Comparison of ENCODE assay signal across 21 cellular contexts in genomic region chr4:105683038-105683437, GRCh38. TPM values are rescaled to one million over a fixed set of nuclear protein-coding genes. Genes with fewer than 3 reads are reported as not detected.
A peak's percentile ranks its signal among the peaks of the same experiment; 100 is the strongest.
DNase-seq lines count a peak whose midpoint lies in the region; ATAC-seq, FAIRE-seq and TF ChIP-seq lines count a peak whose summit lies in the region.
"Had no signal": no experiment of that assay in that cellular context is flagged by ENCODE, and none has a peak within 500 bp of the region (broad histone marks: within the 10 kb centered on the region; RNA-seq: fewer than 3 reads in every experiment).

No MANE protein-coding gene starts in this region.

- no peaks in the 10 kb centered on the region for H3K79me1 ChIP-seq in mesenchymal stem cell (replicated peaks; ENCODE audit: low read length, poor library complexity, severe bottlenecking)

- CTCF ChIA-PET in HepG2 (lab: Yijun Ruan, JAX; ENCODE audit: low intra/inter-chr PET ratio, low total read pairs) = no interaction called here

- H3K9me3 ChIP-seq in liver (ENCODE audit: control insufficient read depth in 4 of 4, low read length in 3 of 4) (no peaks in the 10 kb centered on the region), HepG2 (ENCODE audit: low read length) (no peaks in the 10 kb centered on the region), vagina (no peaks in the 10 kb centered on the region), mesenchymal stem cell (ENCODE audit: control insufficient read depth, low read length) (no peaks in the 10 kb centered on the region)
- H3K9me3 ChIP-seq: A549; BLaER1 treated with 17β-estradiol and CSF1 and Interleukin-3, amounts not matched to agents 10 nM and 100 nM; right lobe of liver; tibial artery had no signal

- POLR2A ChIA-PET in HepG2 (lab: Yijun Ruan, JAX) = no interaction called here

- H2BK120ac ChIP-seq in mesenchymal stem cell (ENCODE audit: low read depth, low read length) = no peak overlapping the region

- no peak overlapping the region for H4K8ac ChIP-seq in mesenchymal stem cell (ENCODE audit: low read length)

- FAIRE-seq in HepG2 (lab: Jason Lieb, UNC) = no peak
- FAIRE-seq: A549 had no signal

- no peak overlapping the region for H3K14ac ChIP-seq in mesenchymal stem cell (ENCODE audit: low read length in 2 of 2)

- H3K4me2 ChIP-seq in HepG2 (ENCODE audit: low read depth, low read length) (no peak overlapping the region), mesenchymal stem cell (ENCODE audit: low read length, poor library complexity, severe bottlenecking) (no peak overlapping the region)
- H3K4me2 ChIP-seq: A549; BLaER1 treated with 17β-estradiol and CSF1 and Interleukin-3, amounts not matched to agents 10 nM and 100 nM had no signal

- WGBS in liver = 76% methylated on average over 4 of the region's 4 CpGs
- over 99% methylated on average over 4 of the region's 4 CpGs for WGBS in HepG2 (ENCODE audit: low lambda C conversion rate)
- 94% methylated on average over 2 of the region's 4 CpGs for whole genome bisulfite sequencing in mesenchymal stem cell

- no peaks in the 10 kb centered on the region for H3K27me3 Mint-ChIP-seq in endothelial cell (ENCODE audit: unreplicated experiment)
- H3K27me3 Mint-ChIP-seq in mesothelial cell of epicardium (ENCODE audit: low read depth) = no peaks in the 10 kb centered on the region
- H3K27me3 Mint-ChIP-seq: activated CD4-positive, alpha-beta T cell treated with anti-CD3 and anti-CD28 coated beads, Interleukin-2, amount 10 ng/mL, durations not matched to agents 24 days and 14 days; T-cell had no signal

- no peak for TF ChIP-seq POLR2A in HepG2 (IDR thresholded peaks at IDR 0.05; ENCODE audit: insufficient read depth in 1 of 2, low read depth in 2 of 2, low read length in 2 of 2)
- no peak for TF ChIP-seq POLR2A in vagina (IDR thresholded peaks at IDR 0.05)

- H3K36me3 ChIP-seq in liver (ENCODE audit: control insufficient read depth in 4 of 4, insufficient read depth in 3 of 4, low read depth in 1 of 4, low read length in 3 of 4) (peaks cover 5 to 31% (median 15%) of the 10 kb centered on the region in 4 donors), HepG2 (replicated peaks in 1 of 2; ENCODE audit: control insufficient read depth in 1 of 2, insufficient read depth in 2 of 2, low read length in 2 of 2) (peaks cover 5 to 19% of the 10 kb centered on the region in 2 experiments; a peak in 4 of 5 replicates), vagina (peaks cover 0 to 27% of the 10 kb centered on the region in 2 donors), mesenchymal stem cell (ENCODE audit: control insufficient read depth in 1 of 2, insufficient read depth in 2 of 2, low read depth in 1 of 2, low read length in 2 of 2) (peaks cover 6 to 59% of the 10 kb centered on the region in 2 experiments)

- H3K27ac Mint-ChIP-seq in endothelial cell (ENCODE audit: unreplicated experiment) (peak overlapping the region; percentile 36), mesothelial cell of epicardium (peak overlapping the region; percentile 48)
- H3K27ac Mint-ChIP-seq: activated CD4-positive, alpha-beta T cell treated with anti-CD3 and anti-CD28 coated beads, Interleukin-2, amount 10 ng/mL, durations not matched to agents 24 days and 14 days; T-cell had no signal

- intact Hi-C loops in HepG2 (cut with micrococcal nuclease; ENCODE audit: unreplicated experiment) = no loop called here
- intact Hi-C loops in vagina (cut with DNase I) = no loop called here

- H3K23ac ChIP-seq in mesenchymal stem cell (ENCODE audit: low read length in 2 of 2) = no peak overlapping the region

- DNase-seq in HepG2 (ENCODE audit: low spot score) = no peak
- no peak for DNase-seq in endothelial cell (ENCODE audit: low spot score)
- DNase-seq in mesothelial cell of epicardium (ENCODE audit: low spot score in 2 of 2, unreplicated experiment in 2 of 2) = no peak
- no peak for DNase-seq in vagina (ENCODE audit: extremely low spot score in 2 of 2)
- DNase-seq in mesenchymal stem cell = no peak
- DNase-seq: activated CD4-positive, alpha-beta T cell treated with anti-CD3 and anti-CD28 coated beads, Interleukin-2, amount 10 ng/mL, durations not matched to agents 24 days and 14 days; activated CD8-positive, alpha-beta memory T cell treated with anti-CD3 and anti-CD28 coated beads, Interleukin-2, amount 50 U/mL, for 4 hours; brain microvascular endothelial cell; Karpas-422; NCI-H1092 treated with DMSO at 0.1 percent for 48 hours; NCI-H69; occipital lobe; right lobe of liver; Right ventricle myocardium superior; T-cell; tibial artery had no signal

- H2BK12ac ChIP-seq in mesenchymal stem cell (ENCODE audit: low read length in 2 of 2) = no peak overlapping the region

- no peak overlapping the region for H3K4me3 ChIP-seq in liver (ENCODE audit: low read depth in 1 of 3, low read length in 3 of 3)
- H3K4me3 ChIP-seq in HepG2 (replicated peaks in 1 of 3; ENCODE audit: insufficient read depth in 1 of 3, low read depth in 2 of 3, low read length in 3 of 3) = no peak overlapping the region
- no peak overlapping the region for H3K4me3 ChIP-seq in vagina
- no peak overlapping the region for H3K4me3 ChIP-seq in mesenchymal stem cell (ENCODE audit: insufficient read depth in 1 of 2, low read depth in 1 of 2, low read length in 2 of 2)
- H3K4me3 ChIP-seq: A549; BLaER1 treated with 17β-estradiol and CSF1 and Interleukin-3, amounts not matched to agents 10 nM and 100 nM; right lobe of liver; tibial artery had no signal

- BruUV-seq in HepG2 (replicated peaks; lab: Mats Ljungman, UMichigan) = no TSS peak

- in situ Hi-C loops in HepG2 (cut with HindIII; ENCODE audit: extremely low pct_ligation_motif_present, low pct_unique_long_range_greater_than_20kb) = no loop called here

- no peak overlapping the region for H2BK5ac ChIP-seq in mesenchymal stem cell (ENCODE audit: low read depth, low read length, poor library complexity, severe bottlenecking)

- no peaks in the 10 kb centered on the region for H3K27me3 ChIP-seq in liver (ENCODE audit: control insufficient read depth in 4 of 4, insufficient read depth in 4 of 4, low read length in 3 of 4)
- H3K27me3 ChIP-seq in HepG2 (ENCODE audit: control insufficient read depth in 1 of 2, insufficient read depth in 2 of 2, low read length in 2 of 2) = no peaks in the 10 kb centered on the region
- no peaks in the 10 kb centered on the region for H3K27me3 ChIP-seq in vagina
- no peaks in the 10 kb centered on the region for H3K27me3 ChIP-seq in mesenchymal stem cell (ENCODE audit: control insufficient read depth in 1 of 2, insufficient read depth in 1 of 2, low read length in 2 of 2)
- H3K27me3 ChIP-seq: BLaER1 treated with 17β-estradiol and CSF1 and Interleukin-3, amounts not matched to agents 10 nM and 100 nM; brain microvascular endothelial cell; right lobe of liver; tibial artery had no signal

- H3K36me3 Mint-ChIP-seq in endothelial cell (ENCODE audit: low read depth, unreplicated experiment) (no peaks in the 10 kb centered on the region), mesothelial cell of epicardium (peaks cover 22% of the 10 kb centered on the region)

- H3K4me3 Mint-ChIP-seq in endothelial cell (ENCODE audit: unreplicated experiment) (no peak overlapping the region), mesothelial cell of epicardium (no peak overlapping the region)
- H3K4me3 Mint-ChIP-seq: activated CD4-positive, alpha-beta T cell treated with anti-CD3 and anti-CD28 coated beads, Interleukin-2, amount 10 ng/mL, durations not matched to agents 24 days and 14 days; T-cell had no signal

- ATAC-seq in HepG2 (no peak), HG03095 (IDR thresholded peaks at IDR 0.05; ENCODE audit: unreplicated experiment) (no peak), HG02885 (IDR thresholded peaks at IDR 0.05; ENCODE audit: poor library complexity, unreplicated experiment) (no peak)
- ATAC-seq: A549, T-cell had no signal

- H2AK5ac ChIP-seq in mesenchymal stem cell (ENCODE audit: low read length, severe bottlenecking) = no peak overlapping the region

- H3K18ac ChIP-seq in mesenchymal stem cell (ENCODE audit: low read depth in 1 of 2, low read length in 2 of 2) = no peak overlapping the region

- H3K9me3 Mint-ChIP-seq in endothelial cell (ENCODE audit: unreplicated experiment) = no peaks in the 10 kb centered on the region
- H3K9me3 Mint-ChIP-seq in mesothelial cell of epicardium = no peaks in the 10 kb centered on the region
- H3K9me3 Mint-ChIP-seq: activated CD4-positive, alpha-beta T cell treated with anti-CD3 and anti-CD28 coated beads, Interleukin-2, amount 10 ng/mL, durations not matched to agents 24 days and 14 days; T-cell had no signal

- TF ChIP-seq EP300 in HepG2 (IDR thresholded peaks at IDR 0.05; ENCODE audit: low read depth in 2 of 2, low read length in 2 of 2) (no peak), HepG2 (CRISPR knock-in tag; IDR thresholded peaks at IDR 0.05; ENCODE audit: borderline replicate concordance) (no peak)

- H3K4me1 Mint-ChIP-seq in endothelial cell (ENCODE audit: unreplicated experiment) = peaks cover 9% of the 10 kb centered on the region
- peaks cover 5% of the 10 kb centered on the region for H3K4me1 Mint-ChIP-seq in mesothelial cell of epicardium
- H3K4me1 Mint-ChIP-seq: activated CD4-positive, alpha-beta T cell treated with anti-CD3 and anti-CD28 coated beads, Interleukin-2, amount 10 ng/mL, durations not matched to agents 24 days and 14 days; T-cell had no signal

- TF ChIP-seq RAD21 in liver (IDR thresholded peaks at IDR 0.05) (no peak), HepG2 (CRISPR knock-in tag; IDR thresholded peaks at IDR 0.05) (no peak)

- H3K79me2 ChIP-seq in HepG2 (ENCODE audit: insufficient read depth, low read length) = no peaks in the 10 kb centered on the region

- H4K20me1 ChIP-seq in HepG2 (ENCODE audit: insufficient read depth, low read length) = no peaks in the 10 kb centered on the region
- H4K20me1 ChIP-seq: BLaER1 treated with 17β-estradiol and CSF1 and Interleukin-3, amounts not matched to agents 10 nM and 100 nM had no signal

- H3K27ac ChIP-seq in liver (ENCODE audit: low read depth in 1 of 2, low read length in 2 of 2) (no peak overlapping the region), HepG2 (ENCODE audit: extremely low read length, insufficient read depth, low read length) (no peak overlapping the region), vagina (no peak overlapping the region), mesenchymal stem cell (ENCODE audit: low read length, poor library complexity, severe bottlenecking) (no peak overlapping the region)
- H3K27ac ChIP-seq: A549; BLaER1 treated with 17β-estradiol and CSF1 and Interleukin-3, amounts not matched to agents 10 nM and 100 nM; brain microvascular endothelial cell; right lobe of liver; tibial artery had no signal

- TF ChIP-seq CTCF in liver (IDR thresholded peaks at IDR 0.05; ENCODE audit: low read depth, low read length, missing input control) (no peak), HepG2 (CRISPR knock-in tag; IDR thresholded peaks at IDR 0.05) (no peak), endothelial cell (IDR thresholded peaks at IDR 0.05; ENCODE audit: unreplicated experiment) (no peak), mesothelial cell of epicardium (IDR thresholded peaks at IDR 0.05; ENCODE audit: unreplicated experiment) (no peak), vagina (IDR thresholded peaks at IDR 0.05) (no peak)

- H2AFZ ChIP-seq in HepG2 (ENCODE audit: low read length) (no peak overlapping the region), mesenchymal stem cell (ENCODE audit: low read depth, low read length) (no peak overlapping the region)

- H3K4ac ChIP-seq in mesenchymal stem cell (ENCODE audit: low read depth in 1 of 2, low read length in 2 of 2) = no peak overlapping the region

- no peak overlapping the region for H4K91ac ChIP-seq in mesenchymal stem cell (ENCODE audit: low read length)

- H2BK15ac ChIP-seq in mesenchymal stem cell (ENCODE audit: low read depth, poor library complexity, severe bottlenecking) = no peak overlapping the region

- H3K4me1 ChIP-seq in liver (ENCODE audit: control insufficient read depth in 4 of 4, insufficient read depth in 4 of 4, low read length in 3 of 4) (peaks cover 0 to 5% (median 3%) of the 10 kb centered on the region in 4 donors), HepG2 (ENCODE audit: insufficient read depth, low read length) (no peaks in the 10 kb centered on the region), vagina (no peaks in the 10 kb centered on the region), mesenchymal stem cell (ENCODE audit: control insufficient read depth, insufficient read depth, low read depth, low read length) (no peaks in the 10 kb centered on the region)
- H3K4me1 ChIP-seq: A549; BLaER1 treated with 17β-estradiol and CSF1 and Interleukin-3, amounts not matched to agents 10 nM and 100 nM had no signal

- H3K9ac ChIP-seq in liver (ENCODE audit: low read depth in 1 of 2, low read length in 2 of 2) = no peak overlapping the region
- no peak overlapping the region for H3K9ac ChIP-seq in HepG2 (ENCODE audit: insufficient read depth, low read depth, low read length)
- H3K9ac ChIP-seq in mesenchymal stem cell (ENCODE audit: low read length) = no peak overlapping the region
- H3K9ac ChIP-seq: BLaER1 treated with 17β-estradiol and CSF1 and Interleukin-3, amounts not matched to agents 10 nM and 100 nM had no signal

RNA-seq across cellular contexts. Expression of gene INTS12, which starts 25.5 kb away (rescaled TPM):
- 10 to 100 TPM in 1 of 2 donors, 1 to 10 TPM in 1; 9.4 to 15.8 TPM for total RNA-seq in liver
- polyA plus RNA-seq in liver = 10 to 100 TPM; 11.2 to 16.4 TPM
- total RNA-seq in HepG2 (2016; rRNA removed; fragmentation: Illumina TruSeq; extraction: Trizol) = 21.1 and 22.9 TPM in 2 replicates
- 14.8 and 15.8 TPM in 2 replicates for total RNA-seq in HepG2 (2016; cell fraction: cytosol; rRNA removed; fragmentation: Illumina TruSeq; extraction: Trizol; ENCODE audit: low read depth)
- 17.9 and 22.1 TPM in 2 replicates for total RNA-seq in HepG2 (2016; cell fraction: insoluble cytoplasmic fraction; rRNA removed; fragmentation: Illumina TruSeq; extraction: Trizol)
- 19.4 and 20.9 TPM in 2 replicates for total RNA-seq in HepG2 (2016; cell fraction: membrane; rRNA removed; fragmentation: Illumina TruSeq; extraction: Trizol)
- 19.1 and 20.9 TPM in 2 replicates for total RNA-seq in HepG2 (2016; cell fraction: nucleus; rRNA removed; fragmentation: Illumina TruSeq; extraction: Trizol)
- 16.0 and 20.2 TPM in 2 replicates for polyA plus RNA-seq in HepG2 (2011; rRNA removed)
- polyA plus RNA-seq in HepG2 (2011; cell fraction: cytosol; rRNA removed) = 11.3 and 15.3 TPM in 2 replicates
- polyA plus RNA-seq in HepG2 (2011; cell fraction: nucleus; rRNA removed) = 10.7 TPM in 2 replicates
- 14.8 and 15.5 TPM in 2 replicates for polyA plus RNA-seq in HepG2 (2012)
- 10.0 and 11.7 TPM in 2 replicates for polyA plus RNA-seq in HepG2 (2016; cell fraction: cytosol; fragmentation: Illumina TruSeq; extraction: Trizol; ENCODE audit: low read depth)
- 30.2 and 30.6 TPM in 2 replicates for polyA plus RNA-seq in HepG2 (2016; cell fraction: insoluble cytoplasmic fraction; fragmentation: Illumina TruSeq; extraction: Trizol; ENCODE audit: low read depth)
- 15.0 and 16.8 TPM in 2 replicates for polyA plus RNA-seq in HepG2 (2016; cell fraction: membrane; fragmentation: Illumina TruSeq; extraction: Trizol; ENCODE audit: low read depth)
- 26.7 and 29.3 TPM in 2 replicates for polyA plus RNA-seq in HepG2 (2016; cell fraction: nucleus; fragmentation: Illumina TruSeq; extraction: Trizol; ENCODE audit: insufficient read depth, low read depth)
- polyA minus RNA-seq in HepG2 (2011; rRNA and poly(A)+ RNA removed; ENCODE audit: low replicate concordance) = 7.7 and 14.9 TPM in 2 replicates
- 6.8 and 8.8 TPM in 2 replicates for polyA minus RNA-seq in HepG2 (2011; cell fraction: cytosol; rRNA and poly(A)+ RNA removed)
- 23.5 and 28.8 TPM in 2 replicates for polyA minus RNA-seq in HepG2 (2011; cell fraction: nucleus; rRNA and poly(A)+ RNA removed)
- total RNA-seq in endothelial cell (ENCODE audit: unreplicated experiment) = 16.0 TPM
- 19.1 to 23.6 TPM (median 22.1 TPM) in 3 replicates for total RNA-seq in mesothelial cell of epicardium
- total RNA-seq in vagina = 18.2 TPM
- 23.5 TPM for polyA plus RNA-seq in mesenchymal stem cell (2013, experiment 1 of 2)
- 23.9 TPM for polyA plus RNA-seq in mesenchymal stem cell (2013, experiment 2 of 2)

RNA-seq across cellular contexts. Expression of gene GSTCD, which starts 25.5 kb away (rescaled TPM):
- total RNA-seq in liver (1 to 10 TPM; 7.1 to 8.7 TPM), HepG2 (2016; rRNA removed; fragmentation: Illumina TruSeq; extraction: Trizol) (30.8 and 38.7 TPM in 2 replicates), endothelial cell (ENCODE audit: unreplicated experiment) (14.0 TPM), mesothelial cell of epicardium (20.1 to 20.5 TPM (median 20.3 TPM) in 3 replicates), vagina (9.1 TPM)
- polyA plus RNA-seq in liver (1 to 10 TPM; 1.2 to 1.5 TPM), HepG2 (2011; rRNA removed) (6.7 and 7.9 TPM in 2 replicates)
- 8.2 and 9.8 TPM in 2 replicates for total RNA-seq in HepG2 (2016; cell fraction: cytosol; rRNA removed; fragmentation: Illumina TruSeq; extraction: Trizol; ENCODE audit: low read depth)
- total RNA-seq in HepG2 (2016; cell fraction: insoluble cytoplasmic fraction; rRNA removed; fragmentation: Illumina TruSeq; extraction: Trizol) = 29.7 and 37.3 TPM in 2 replicates
- total RNA-seq in HepG2 (2016; cell fraction: membrane; rRNA removed; fragmentation: Illumina TruSeq; extraction: Trizol) = 14.8 and 16.0 TPM in 2 replicates
- 32.5 and 34.0 TPM in 2 replicates for total RNA-seq in HepG2 (2016; cell fraction: nucleus; rRNA removed; fragmentation: Illumina TruSeq; extraction: Trizol)
- polyA plus RNA-seq in HepG2 (2011; cell fraction: cytosol; rRNA removed) = 4.1 and 4.5 TPM in 2 replicates
- 3.7 and 4.3 TPM in 2 replicates for polyA plus RNA-seq in HepG2 (2011; cell fraction: nucleus; rRNA removed)
- 4.2 and 6.7 TPM in 2 replicates for polyA plus RNA-seq in HepG2 (2012)
- polyA plus RNA-seq in HepG2 (2016; cell fraction: cytosol; fragmentation: Illumina TruSeq; extraction: Trizol; ENCODE audit: low read depth) = 0.76 and 0.88 TPM in 2 replicates
- 17.7 and 19.5 TPM in 2 replicates for polyA plus RNA-seq in HepG2 (2016; cell fraction: insoluble cytoplasmic fraction; fragmentation: Illumina TruSeq; extraction: Trizol; ENCODE audit: low read depth)
- polyA plus RNA-seq in HepG2 (2016; cell fraction: membrane; fragmentation: Illumina TruSeq; extraction: Trizol; ENCODE audit: low read depth) = 3.2 TPM in 2 replicates
- 13.4 and 14.3 TPM in 2 replicates for polyA plus RNA-seq in HepG2 (2016; cell fraction: nucleus; fragmentation: Illumina TruSeq; extraction: Trizol; ENCODE audit: insufficient read depth, low read depth)
- polyA minus RNA-seq in HepG2 (2011; rRNA and poly(A)+ RNA removed; ENCODE audit: low replicate concordance) = 7.8 and 9.3 TPM in 2 replicates
- polyA minus RNA-seq in HepG2 (2011; cell fraction: cytosol; rRNA and poly(A)+ RNA removed) = 9.1 and 9.4 TPM in 2 replicates
- polyA minus RNA-seq in HepG2 (2011; cell fraction: nucleus; rRNA and poly(A)+ RNA removed) = 21.8 and 26.5 TPM in 2 replicates
- polyA plus RNA-seq in mesenchymal stem cell (2013, experiment 1 of 2) = 3.9 TPM
- polyA plus RNA-seq in mesenchymal stem cell (2013, experiment 2 of 2) = 3.2 TPM
